ENCODE assay signal across 16 cellular contexts in genomic region chr4:61511716-61512488, GRCh38.
A peak's percentile ranks its signal among the peaks of the same experiment; 100 is the strongest.
DNase-seq lines count a peak whose midpoint lies in the region; ATAC-seq and TF ChIP-seq lines count a peak whose summit lies in the region.
"Had no signal": no experiment of that assay in that cellular context is flagged by ENCODE, and none has a peak within 500 bp of the region (broad histone marks: within the 10 kb centered on the region; RNA-seq: fewer than 3 reads in every experiment).

No MANE protein-coding gene starts in this region.

- no peaks in the 10 kb centered on the region for H3K4me1 Mint-ChIP-seq in T-helper 2 cell treated with Interferon-gamma antibody and Interleukin-4, amounts not matched to agents 5 μg/mL and 100 μg/mL, for 36 hours (ENCODE audit: low read depth)
- H3K4me1 Mint-ChIP-seq in T-helper 17 cell = no peaks in the 10 kb centered on the region

- TF ChIP-seq CTCF in PC-3 (conservative IDR thresholded peaks at IDR 0.05; ENCODE audit: low read depth, low read length) (no peak), fibroblast of lung (conservative IDR thresholded peaks at IDR 0.05 in 1 of 2, IDR thresholded peaks at IDR 0.05 in 1 of 2; ENCODE audit: low read depth in 1 of 2, low read length in 2 of 2) (no peak), retinal pigment epithelial cell (conservative IDR thresholded peaks at IDR 0.05; ENCODE audit: low read depth, low read length) (no peak)

- no peak overlapping the region for H3K27ac Mint-ChIP-seq in T-helper 2 cell treated with Interferon-gamma antibody and Interleukin-4, amounts not matched to agents 5 μg/mL and 100 μg/mL, for 36 hours
- no peak overlapping the region for H3K27ac Mint-ChIP-seq in T-helper 17 cell
- H3K27ac Mint-ChIP-seq: activated T-helper 2 cell treated with anti-CD3 and anti-CD28 coated beads, Interferon-gamma antibody, Interleukin-2, Interleukin-4, amounts not matched to agents 10 μg/mL and 5 μg/mL and 100 μg/mL, durations not matched to agents 14 hours and 24 hours and 36 hours had no signal

- intact Hi-C loops in PC-3 (cut with micrococcal nuclease) = loop anchor here (1.0 kb wide), 1 partner anchor 44 kb away; no protein-coding TSS in a partner anchor

- H3K27me3 Mint-ChIP-seq in T-helper 2 cell treated with Interferon-gamma antibody and Interleukin-4, amounts not matched to agents 5 μg/mL and 100 μg/mL, for 36 hours (ENCODE audit: low read depth) = no peaks in the 10 kb centered on the region
- H3K27me3 Mint-ChIP-seq in T-helper 17 cell = no peaks in the 10 kb centered on the region

- H3K36me3 ChIP-seq in GM23248 (ENCODE audit: low read depth) = no peaks in the 10 kb centered on the region
- no peaks in the 10 kb centered on the region for H3K36me3 ChIP-seq in PC-3 (ENCODE audit: low read depth, low read length)
- H3K36me3 ChIP-seq in fibroblast of lung (ENCODE audit: control insufficient read depth, insufficient read depth, low read length) = no peaks in the 10 kb centered on the region
- H3K36me3 ChIP-seq: lower lobe of right lung, SJSA1 had no signal

- H3K9me2 ChIP-seq in GM23248 (ENCODE audit: insufficient read depth) = no peaks in the 10 kb centered on the region
- H3K9me2 ChIP-seq in PC-3 (replicated peaks; ENCODE audit: low read length) = no peaks in the 10 kb centered on the region

- H3K4me2 ChIP-seq in GM23248 (ENCODE audit: unreplicated experiment) (no peak overlapping the region), PC-3 (ENCODE audit: low read length) (peak overlapping the region; percentile 71), fibroblast of lung (ENCODE audit: extremely low read depth, insufficient read depth, low read length) (no peak overlapping the region)

- no peak overlapping the region for H3K4me3 Mint-ChIP-seq in T-helper 2 cell treated with Interferon-gamma antibody and Interleukin-4, amounts not matched to agents 5 μg/mL and 100 μg/mL, for 36 hours
- H3K4me3 Mint-ChIP-seq in T-helper 17 cell = no peak overlapping the region

- POLR2A ChIA-PET in PC-3 (lab: Charles Lee; ENCODE audit: unreplicated experiment) = interaction anchor here (0.6 kb wide), 1 partner anchor 351 kb away, joined by 4 read pairs; no protein-coding TSS in a partner anchor

- in situ Hi-C loops in GM23248 (cut with MboI) = no loop called here

- no peaks in the 10 kb centered on the region for H3K79me2 ChIP-seq in GM23248 (ENCODE audit: insufficient read depth)
- H3K79me2 ChIP-seq in PC-3 (ENCODE audit: low read length) = no peaks in the 10 kb centered on the region
- H3K79me2 ChIP-seq in fibroblast of lung (ENCODE audit: control insufficient read depth, insufficient read depth, low read length) = no peaks in the 10 kb centered on the region

- no peaks in the 10 kb centered on the region for H3K27me3 ChIP-seq in GM23248 (replicated peaks; ENCODE audit: insufficient read depth)
- no peaks in the 10 kb centered on the region for H3K27me3 ChIP-seq in PC-3 (ENCODE audit: low read length)
- no peaks in the 10 kb centered on the region for H3K27me3 ChIP-seq in fibroblast of lung (ENCODE audit: control insufficient read depth, insufficient read depth, low read length)
- H3K27me3 ChIP-seq: SJSA1 had no signal

- H3K27ac ChIP-seq in GM23248 (no peak overlapping the region), PC-3 (ENCODE audit: low read length) (peak overlapping the region; percentile 52), fibroblast of lung (ENCODE audit: insufficient read depth, low read length) (no peak overlapping the region)
- H3K27ac ChIP-seq: lower lobe of right lung, SJSA1 had no signal

- H3K9me3 ChIP-seq in GM23248 (ENCODE audit: low read depth) (no peaks in the 10 kb centered on the region), PC-3 (ENCODE audit: low read length) (no peaks in the 10 kb centered on the region), fibroblast of lung (ENCODE audit: control insufficient read depth, insufficient read depth, low read depth, low read length) (no peaks in the 10 kb centered on the region), T-helper 17 cell (ENCODE audit: control insufficient read depth, low read length, poor library complexity, severe bottlenecking) (no peaks in the 10 kb centered on the region)
- H3K9me3 ChIP-seq: Caco-2, lower lobe of right lung, SJSA1 had no signal

- H2AFZ ChIP-seq in GM23248 = no peak overlapping the region
- H2AFZ ChIP-seq in PC-3 (ENCODE audit: low read length) = peak overlapping the region; percentile 33; the same call in 1 of the 2 replicates
- no peak overlapping the region for H2AFZ ChIP-seq in fibroblast of lung (ENCODE audit: low read length)

- H3K9me3 Mint-ChIP-seq in T-helper 2 cell treated with Interferon-gamma antibody and Interleukin-4, amounts not matched to agents 5 μg/mL and 100 μg/mL, for 36 hours = peaks cover 11% of the 10 kb centered on the region

- no peaks in the 10 kb centered on the region for H3F3A ChIP-seq in GM23248 (ENCODE audit: insufficient read depth)
- peaks cover 6% of the 10 kb centered on the region for H3F3A ChIP-seq in PC-3 (ENCODE audit: low read length, unreplicated experiment)

- H3K9ac ChIP-seq in GM23248 = no peak overlapping the region
- no peak overlapping the region for H3K9ac ChIP-seq in PC-3 (ENCODE audit: low read length)
- H3K9ac ChIP-seq in fibroblast of lung (ENCODE audit: insufficient read depth, low read length) = no peak overlapping the region

- CTCF ChIA-PET in PC-3 (lab: Charles Lee) = no interaction called here

- peak; percentile 12 for DNase-seq in GM23248
- peak; percentile 88 for DNase-seq in PC-3
- DNase-seq in fibroblast of lung (ENCODE audit: low read depth in 2 of 2) = peak; percentile 81 to 86
- peak; percentile 44 for DNase-seq in retinal pigment epithelial cell (ENCODE audit: low read depth)
- no peak for DNase-seq in T-helper 2 cell treated with Interferon-gamma antibody and Interleukin-4, amounts not matched to agents 5 μg/mL and 100 μg/mL, for 36 hours (ENCODE audit: low spot score)
- no peak for DNase-seq in OCI-M1 (lab: John Stamatoyannopoulos, UW)
- no peak for DNase-seq in T-helper 17 cell
- no peak for DNase-seq in GDM1 (lab: John Stamatoyannopoulos, UW)
- DNase-seq: Caco-2; lower lobe of right lung; NCI-H1092; NCI-H524 treated with DMSO at 0.1 percent for 48 hours; stimulated activated CD4-positive, alpha-beta T cell treated with anti-CD3 and anti-CD28 coated beads, Interleukin-4, amount 100 ng/mL, for 4 hours had no signal

- BruUV-seq in PC-3 (replicated peaks; lab: Mats Ljungman, UMichigan) = no TSS peak

- WGBS in GM23248 (ENCODE audit: low coverage in 1 of 2, low lambda C conversion rate in 2 of 2, missing lambda C conversion rate in 2 of 2), 2 experiments = 2 to 8% methylated on average over 2 of the region's 2 CpGs

- no peaks in the 10 kb centered on the region for H3K36me3 Mint-ChIP-seq in T-helper 2 cell treated with Interferon-gamma antibody and Interleukin-4, amounts not matched to agents 5 μg/mL and 100 μg/mL, for 36 hours (ENCODE audit: low read depth)
- H3K36me3 Mint-ChIP-seq in T-helper 17 cell (ENCODE audit: low read depth) = no peaks in the 10 kb centered on the region

- H3K4me1 ChIP-seq in GM23248 (ENCODE audit: insufficient read depth) (no peaks in the 10 kb centered on the region), PC-3 (ENCODE audit: insufficient read depth, low read length) (peaks cover 20% of the 10 kb centered on the region), fibroblast of lung (ENCODE audit: control insufficient read depth, extremely low read depth, insufficient read depth, low read length) (no peaks in the 10 kb centered on the region)
- H3K4me1 ChIP-seq: lower lobe of right lung, SJSA1 had no signal

- ATAC-seq in PC-3 (peak; percentile 83), T-helper 17 cell (no peak)
- ATAC-seq: activated CD4-positive, CD25-positive, alpha-beta regulatory T cell treated with anti-CD3 and anti-CD28 coated beads, Interleukin-2, amount 50 U/mL, for 24 hours had no signal

- H3K4me3 ChIP-seq in GM23248 = no peak overlapping the region
- H3K4me3 ChIP-seq in PC-3 (ENCODE audit: low read length) = 0 out of 2 replicates have a peak overlapping the region, but pooled peaks have one; percentile 22
- H3K4me3 ChIP-seq in fibroblast of lung (replicated peaks in 1 of 4; ENCODE audit: control extremely low read depth in 1 of 4, insufficient read depth in 1 of 4, low read depth in 3 of 4, low read length in 4 of 4) = no peak overlapping the region
- no peak overlapping the region for H3K4me3 ChIP-seq in retinal pigment epithelial cell (ENCODE audit: low read length)
- H3K4me3 ChIP-seq: lower lobe of right lung, SJSA1 had no signal

- H4K20me1 ChIP-seq in GM23248 (ENCODE audit: insufficient read depth) (no peaks in the 10 kb centered on the region), PC-3 (ENCODE audit: low read length) (no peaks in the 10 kb centered on the region), fibroblast of lung (ENCODE audit: control insufficient read depth, extremely low read depth, insufficient read depth, low read length) (no peaks in the 10 kb centered on the region)

Comparison
In these comparisons a context has a peak if more than half of its experiments do, and no peak if none do; other contexts are left out.
1. DNase-seq: peak in GM23248 (single experiment), PC-3 (single experiment), fibroblast of lung (2 of 2) and retinal pigment epithelial cell (single experiment); none in T-helper 2 cell treated with Interferon-gamma antibody and Interleukin-4, amounts not matched to agents 5 μg/mL and 100 μg/mL, for 36 hours (single experiment), OCI-M1 (single experiment), T-helper 17 cell (0 of 3) and GDM1 (single experiment).